ENCODE assay signal across 1 cellular context in genomic region chr14:68727315-68728078, GRCh38.
TF ChIP-seq lines count a peak whose summit lies in the region.

No MANE protein-coding gene starts in this region.

TF ChIP-seq in K562, 482 proteins besides CTCF, POLR2A, EP300 and RAD21 (continued from another document and continues in another):
- no peak for TF ChIP-seq CLOCK (CRISPR knock-in tag; IDR thresholded peaks at IDR 0.05; ENCODE audit: borderline replicate concordance)
- no peak for TF ChIP-seq ZNF217 (CRISPR knock-in tag; IDR thresholded peaks at IDR 0.05)
- TF ChIP-seq KHSRP (IDR thresholded peaks at IDR 0.05), result no peak
- TF ChIP-seq HNRNPUL1 (IDR thresholded peaks at IDR 0.05; ENCODE audit: low read length), result no peak
- TF ChIP-seq HNRNPLL (IDR thresholded peaks at IDR 0.05; ENCODE audit: low read depth, low read length, poor library complexity, severe bottlenecking), result no peak
- TF ChIP-seq MEIS2 (IDR thresholded peaks at IDR 0.05; ENCODE audit: partially characterized antibody), result peak; percentile 59
- TF ChIP-seq TCFL5 (CRISPR knock-in tag; conservative IDR thresholded peaks at IDR 0.05), result no peak
- no peak for TF ChIP-seq MEF2D (tag; conservative IDR thresholded peaks at IDR 0.05; ENCODE audit: low read depth)
- TF ChIP-seq HIVEP1 (CRISPR knock-in tag; IDR thresholded peaks at IDR 0.05), result no peak
- no peak for TF ChIP-seq NELFE (IDR thresholded peaks at IDR 0.05; ENCODE audit: insufficient read depth, insufficient read length)
- TF ChIP-seq ZNF583 (CRISPR knock-in tag; IDR thresholded peaks at IDR 0.05), result no peak
- no peak for TF ChIP-seq ZNF655 (CRISPR knock-in tag; IDR thresholded peaks at IDR 0.05)
- no peak for TF ChIP-seq THAP12 (CRISPR knock-in tag; IDR thresholded peaks at IDR 0.05)
- TF ChIP-seq TEAD1 (CRISPR knock-in tag; IDR thresholded peaks at IDR 0.05), result no peak
- no peak for TF ChIP-seq HNRNPH1 (optimal IDR thresholded peaks at IDR 0.05; ENCODE audit: low read depth, low read length)
- TF ChIP-seq KAT7 (CRISPR knock-in tag; IDR thresholded peaks at IDR 0.05; ENCODE audit: borderline replicate concordance), result no peak
- TF ChIP-seq DDX20 (tag; IDR thresholded peaks at IDR 0.05; ENCODE audit: low read depth), result no peak
- no peak for TF ChIP-seq SRSF3 (IDR thresholded peaks at IDR 0.05; ENCODE audit: insufficient read depth, low read length)
- TF ChIP-seq MAFF (IDR thresholded peaks at IDR 0.05; ENCODE audit: low read length), result no peak
- TF ChIP-seq ESRRA (IDR thresholded peaks at IDR 0.05; ENCODE audit: borderline replicate concordance, low read depth), result no peak
- no peak for TF ChIP-seq KAT8 (IDR thresholded peaks at IDR 0.05; ENCODE audit: low read depth)
- peak; percentile 89 for TF ChIP-seq BCOR (IDR thresholded peaks at IDR 0.05)
- TF ChIP-seq CREBBP (IDR thresholded peaks at IDR 0.05; ENCODE audit: low read depth, low read length), result no peak
- TF ChIP-seq KDM4B (IDR thresholded peaks at IDR 0.05; ENCODE audit: borderline replicate concordance in 2 of 2, low read depth in 1 of 2), result no peak
- no peak for TF ChIP-seq USF1 (CRISPR knock-in tag; IDR thresholded peaks at IDR 0.05)
- TF ChIP-seq ZNF518B (CRISPR knock-in tag; IDR thresholded peaks at IDR 0.05), result no peak
- TF ChIP-seq L3MBTL2 (IDR thresholded peaks at IDR 0.05), result 0 out of 2 replicates have a peak, but pooled peaks have one; percentile 27
- no peak for TF ChIP-seq ARID3B (CRISPR knock-in tag; IDR thresholded peaks at IDR 0.05; ENCODE audit: borderline replicate concordance)
- TF ChIP-seq ZNF24 (IDR thresholded peaks at IDR 0.05), result no peak
- TF ChIP-seq AFF1 (IDR thresholded peaks at IDR 0.05; ENCODE audit: low read depth in 1 of 2, partially characterized antibody in 2 of 2), result no peak
- TF ChIP-seq ZNF197 (CRISPR knock-in tag; IDR thresholded peaks at IDR 0.05; ENCODE audit: low read depth), result no peak
- TF ChIP-seq CREB5 (CRISPR knock-in tag; IDR thresholded peaks at IDR 0.05), result no peak
- TF ChIP-seq KDM2B (CRISPR knock-in tag; IDR thresholded peaks at IDR 0.05), result no peak
- TF ChIP-seq FOXP4 (CRISPR knock-in tag; IDR thresholded peaks at IDR 0.05; ENCODE audit: borderline replicate concordance), result no peak
- no peak for TF ChIP-seq FOSL1 (tag; conservative IDR thresholded peaks at IDR 0.05)
- 0 out of 2 replicates have a peak, but pooled peaks have one; percentile 8 for TF ChIP-seq NCOR1 (IDR thresholded peaks at IDR 0.05)
- peak; percentile 26; the same call in 1 of the 2 replicates for TF ChIP-seq ZFP1 (CRISPR knock-in tag; IDR thresholded peaks at IDR 0.05)
- no peak for TF ChIP-seq SPI1 (IDR thresholded peaks at IDR 0.05; ENCODE audit: borderline replicate concordance, low read depth, low read length)
- TF ChIP-seq HDAC3 (IDR thresholded peaks at IDR 0.05; ENCODE audit: borderline replicate concordance, partially characterized antibody), result no peak
- no peak for TF ChIP-seq RAD51 (IDR thresholded peaks at IDR 0.05; ENCODE audit: borderline replicate concordance, low read depth)
- no peak for TF ChIP-seq FOXA3 (CRISPR knock-in tag; conservative IDR thresholded peaks at IDR 0.05 in 1 of 2, IDR thresholded peaks at IDR 0.05 in 1 of 2)
- TF ChIP-seq RBFOX2 (IDR thresholded peaks at IDR 0.05; ENCODE audit: low read depth, low read length), result no peak
- no peak for TF ChIP-seq ZNF274 (IDR thresholded peaks at IDR 0.05; ENCODE audit: borderline replicate concordance, low read depth, low read length)
